8 cellular contexts compared by ENCODE assay signal in genomic region chr10:73625884-73626753, GRCh38. TPM values are rescaled to one million over a fixed set of nuclear protein-coding genes. Genes with fewer than 3 reads are reported as not detected.
DNase-seq lines count a peak whose midpoint lies in the region; ATAC-seq and TF ChIP-seq lines count a peak whose summit lies in the region.

No MANE protein-coding gene starts in this region.

- H2AFZ ChIP-seq in DND-41 (ENCODE audit: low read depth, low read length) (peak overlapping the region; percentile 93), fibroblast of lung (ENCODE audit: low read length) (peak overlapping the region; percentile 95)

- H3K4me3 ChIP-seq in DND-41 (ENCODE audit: low read depth in 1 of 2, low read length in 2 of 2), result peak overlapping the region; percentile 47 to 83
- peak overlapping the region; percentile 67 to 85 (median 84) for H3K4me3 ChIP-seq in Peyer's patch
- peak overlapping the region; percentile 79 to 95 (median 88) for H3K4me3 ChIP-seq in fibroblast of lung (replicated peaks in 1 of 4; ENCODE audit: control extremely low read depth in 1 of 4, insufficient read depth in 1 of 4, low read depth in 3 of 4, low read length in 4 of 4)

- H3K9ac ChIP-seq in DND-41 (ENCODE audit: low read depth, low read length) (peak overlapping the region; percentile 86), fibroblast of lung (ENCODE audit: insufficient read depth, low read length) (peak overlapping the region; percentile 86)

- no peaks in the 10 kb centered on the region for H3K27me3 ChIP-seq in DND-41 (ENCODE audit: insufficient read depth, low read length, poor library complexity)
- H3K27me3 ChIP-seq in Peyer's patch, result no peaks in the 10 kb centered on the region
- H3K27me3 ChIP-seq in fibroblast of lung (ENCODE audit: control insufficient read depth, insufficient read depth, low read length), result no peaks in the 10 kb centered on the region

- H3K36me3 Mint-ChIP-seq in activated T-helper 1 cell treated with anti-CD3 and anti-CD28 coated beads, Interleukin-12 subunit alpha, Interleukin-12 subunit beta, Interleukin-2, Interleukin-4 antibody, amounts not matched to agents 30 ng/mL and 10 ng/mL and 1 ng/mL, durations not matched to agents 14 hours and 24 hours and 36 hours (ENCODE audit: low read depth), result peaks cover 5% of the 10 kb centered on the region
- no peaks in the 10 kb centered on the region for H3K36me3 Mint-ChIP-seq in naive B cell
- peaks cover 8% of the 10 kb centered on the region for H3K36me3 Mint-ChIP-seq in stimulated activated effector memory CD8-positive, alpha-beta T cell treated with anti-CD3 and anti-CD28 coated beads, Interleukin-12 subunit alpha, Interleukin-12 subunit beta, amount 100 ng/mL, for 72 hours

- no peaks in the 10 kb centered on the region for H3K9me3 ChIP-seq in DND-41 (ENCODE audit: insufficient read depth, low read length, severe bottlenecking)
- no peaks in the 10 kb centered on the region for H3K9me3 ChIP-seq in KOPT-K1 (ENCODE audit: insufficient read depth, low read length, poor library complexity, severe bottlenecking)
- H3K9me3 ChIP-seq in Peyer's patch, result no peaks in the 10 kb centered on the region
- H3K9me3 ChIP-seq in fibroblast of lung (ENCODE audit: control insufficient read depth, insufficient read depth, low read depth, low read length), result no peaks in the 10 kb centered on the region

- H3K36me3 ChIP-seq in DND-41 (ENCODE audit: insufficient read depth, low read length) (0 out of 2 replicates have a peak, but pooled peaks cover 4% of the 10 kb centered on the region), KOPT-K1 (ENCODE audit: insufficient read depth, low read length) (no peaks in the 10 kb centered on the region), Peyer's patch (no peaks in the 10 kb centered on the region), fibroblast of lung (ENCODE audit: control insufficient read depth, insufficient read depth, low read length) (no peaks in the 10 kb centered on the region)

- peak overlapping the region; percentile 95 for H3K27ac Mint-ChIP-seq in activated T-helper 1 cell treated with anti-CD3 and anti-CD28 coated beads, Interleukin-12 subunit alpha, Interleukin-12 subunit beta, Interleukin-2, Interleukin-4 antibody, amounts not matched to agents 30 ng/mL and 10 ng/mL and 1 ng/mL, durations not matched to agents 14 hours and 24 hours and 36 hours
- peak overlapping the region; percentile 95 to 100 (median 98) for H3K27ac Mint-ChIP-seq in naive B cell
- peak overlapping the region; percentile 97 for H3K27ac Mint-ChIP-seq in stimulated activated effector memory CD8-positive, alpha-beta T cell treated with anti-CD3 and anti-CD28 coated beads, Interleukin-12 subunit alpha, Interleukin-12 subunit beta, amount 100 ng/mL, for 72 hours

- H3K27me3 Mint-ChIP-seq in activated T-helper 1 cell treated with anti-CD3 and anti-CD28 coated beads, Interleukin-12 subunit alpha, Interleukin-12 subunit beta, Interleukin-2, Interleukin-4 antibody, amounts not matched to agents 30 ng/mL and 10 ng/mL and 1 ng/mL, durations not matched to agents 14 hours and 24 hours and 36 hours (ENCODE audit: insufficient read depth), result no peaks in the 10 kb centered on the region
- H3K27me3 Mint-ChIP-seq in naive B cell, result no peaks in the 10 kb centered on the region

- peak; percentile 96 for ATAC-seq in DND-41 (ENCODE audit: insufficient read depth, low read depth)
- peak; percentile 95 for ATAC-seq in GM21825 (IDR thresholded peaks at IDR 0.05; ENCODE audit: unreplicated experiment)
- peak; percentile 96 to 97 for ATAC-seq in naive B cell (ENCODE audit: low read depth in 2 of 2)
- ATAC-seq in stimulated activated effector memory CD8-positive, alpha-beta T cell treated with anti-CD3 and anti-CD28 coated beads, Interleukin-12 subunit alpha, Interleukin-12 subunit beta, amount 100 ng/mL, for 72 hours, result peak; percentile 99

- no peaks in the 10 kb centered on the region for H3K9me3 Mint-ChIP-seq in activated T-helper 1 cell treated with anti-CD3 and anti-CD28 coated beads, Interleukin-12 subunit alpha, Interleukin-12 subunit beta, Interleukin-2, Interleukin-4 antibody, amounts not matched to agents 30 ng/mL and 10 ng/mL and 1 ng/mL, durations not matched to agents 14 hours and 24 hours and 36 hours
- H3K9me3 Mint-ChIP-seq in naive B cell, result no peaks in the 10 kb centered on the region
- no peaks in the 10 kb centered on the region for H3K9me3 Mint-ChIP-seq in stimulated activated effector memory CD8-positive, alpha-beta T cell treated with anti-CD3 and anti-CD28 coated beads, Interleukin-12 subunit alpha, Interleukin-12 subunit beta, amount 100 ng/mL, for 72 hours

- H3K4me1 ChIP-seq in DND-41 (ENCODE audit: insufficient read depth, low read length), result peaks cover 23% of the 10 kb centered on the region
- peaks cover 0 to 12% (median 2%) of the 10 kb centered on the region in 4 donors for H3K4me1 ChIP-seq in Peyer's patch
- H3K4me1 ChIP-seq in fibroblast of lung (ENCODE audit: control insufficient read depth, extremely low read depth, insufficient read depth, low read length), result peaks cover 6% of the 10 kb centered on the region

- peak overlapping the region; percentile 74 for H3K4me2 ChIP-seq in DND-41 (ENCODE audit: insufficient read depth, low read length)
- peak overlapping the region; percentile 88 for H3K4me2 ChIP-seq in fibroblast of lung (ENCODE audit: extremely low read depth, insufficient read depth, low read length)

- H3K27ac ChIP-seq in DND-41 (ENCODE audit: low read length) (peak overlapping the region; percentile 93), KOPT-K1 (ENCODE audit: low read depth, low read length, poor library complexity, severe bottlenecking) (peak overlapping the region; percentile 78), Peyer's patch (peak overlapping the region; percentile 61 to 85 (median 76)), fibroblast of lung (ENCODE audit: insufficient read depth, low read length) (peak overlapping the region; percentile 85)

- no peak for TF ChIP-seq CTCF in DND-41 (IDR thresholded peaks at IDR 0.05; ENCODE audit: borderline replicate concordance, extremely low read depth, low read length, poor library complexity, severe bottlenecking)
- TF ChIP-seq CTCF in Peyer's patch (IDR thresholded peaks at IDR 0.05), result no peak
- no peak for TF ChIP-seq CTCF in fibroblast of lung (conservative IDR thresholded peaks at IDR 0.05 in 1 of 2, IDR thresholded peaks at IDR 0.05 in 1 of 2; ENCODE audit: low read depth in 1 of 2, low read length in 2 of 2)

- H4K20me1 ChIP-seq in DND-41 (ENCODE audit: insufficient read depth, low read length) (no peaks in the 10 kb centered on the region), fibroblast of lung (ENCODE audit: control insufficient read depth, extremely low read depth, insufficient read depth, low read length) (no peaks in the 10 kb centered on the region)

- intact Hi-C loops in activated T-helper 1 cell treated with anti-CD3 and anti-CD28 coated beads, Interleukin-12 subunit alpha, Interleukin-12 subunit beta, Interleukin-2, Interleukin-4 antibody, amounts not matched to agents 30 ng/mL and 10 ng/mL and 1 ng/mL, durations not matched to agents 14 hours and 24 hours and 36 hours (cut with micrococcal nuclease), result loop anchor here (1.0 to 10.0 kb wide), 15 partner anchors 18 to 530 kb away; partner anchors contain the start of genes CFAP70, DNAJC9, ECD and FAM149B1

- peaks cover 17% of the 10 kb centered on the region for H3K4me1 Mint-ChIP-seq in activated T-helper 1 cell treated with anti-CD3 and anti-CD28 coated beads, Interleukin-12 subunit alpha, Interleukin-12 subunit beta, Interleukin-2, Interleukin-4 antibody, amounts not matched to agents 30 ng/mL and 10 ng/mL and 1 ng/mL, durations not matched to agents 14 hours and 24 hours and 36 hours (ENCODE audit: low read depth)
- H3K4me1 Mint-ChIP-seq in naive B cell, result peaks cover 8 to 28% (median 15%) of the 10 kb centered on the region in 3 donors
- peaks cover 16% of the 10 kb centered on the region for H3K4me1 Mint-ChIP-seq in stimulated activated effector memory CD8-positive, alpha-beta T cell treated with anti-CD3 and anti-CD28 coated beads, Interleukin-12 subunit alpha, Interleukin-12 subunit beta, amount 100 ng/mL, for 72 hours

- H3K79me2 ChIP-seq in DND-41 (ENCODE audit: insufficient read depth, low read length) (peaks cover 21% of the 10 kb centered on the region), fibroblast of lung (ENCODE audit: control insufficient read depth, insufficient read depth, low read length) (no peaks in the 10 kb centered on the region)

- TF ChIP-seq POLR2A in Peyer's patch (IDR thresholded peaks at IDR 0.05), result peak in 1 of 2 donors; percentile 62

- DNase-seq in DND-41 (peak; percentile 94), Peyer's patch (peak; percentile 92 to 98 (median 95)), fibroblast of lung (ENCODE audit: low read depth in 2 of 2) (peak; percentile 96 to 98), naive B cell (peak; percentile 89)
- DNase-seq in activated T-helper 1 cell treated with anti-CD3 and anti-CD28 coated beads, Interleukin-12 subunit alpha, Interleukin-12 subunit beta, Interleukin-2, Interleukin-4 antibody, amounts not matched to agents 30 ng/mL and 10 ng/mL and 1 ng/mL, durations not matched to agents 14 hours and 24 hours and 36 hours (ENCODE audit: low spot score), result peak; percentile 90
- DNase-seq in stimulated activated effector memory CD8-positive, alpha-beta T cell treated with anti-CD3 and anti-CD28 coated beads, Interleukin-12 subunit alpha, Interleukin-12 subunit beta, amount 100 ng/mL, for 72 hours (ENCODE audit: low spot score in 2 of 2), result peak; percentile 80 to 92

- peak overlapping the region; percentile 94 for H3K4me3 Mint-ChIP-seq in activated T-helper 1 cell treated with anti-CD3 and anti-CD28 coated beads, Interleukin-12 subunit alpha, Interleukin-12 subunit beta, Interleukin-2, Interleukin-4 antibody, amounts not matched to agents 30 ng/mL and 10 ng/mL and 1 ng/mL, durations not matched to agents 14 hours and 24 hours and 36 hours
- H3K4me3 Mint-ChIP-seq in naive B cell, result peak overlapping the region; percentile 94 to 100 (median 98)
- H3K4me3 Mint-ChIP-seq in stimulated activated effector memory CD8-positive, alpha-beta T cell treated with anti-CD3 and anti-CD28 coated beads, Interleukin-12 subunit alpha, Interleukin-12 subunit beta, amount 100 ng/mL, for 72 hours, result peak overlapping the region; percentile 84

RNA-seq across cellular contexts. Expression of gene MYOZ1, which starts 15.2 kb away (rescaled TPM):
- not detected for total RNA-seq in Peyer's patch
- total RNA-seq in activated T-helper 1 cell treated with anti-CD3 and anti-CD28 coated beads, Interleukin-12 subunit alpha, Interleukin-12 subunit beta, Interleukin-2, Interleukin-4 antibody, amounts not matched to agents 30 ng/mL and 10 ng/mL and 1 ng/mL, durations not matched to agents 14 hours and 24 hours and 36 hours, result not detected in 2 replicates
- 0.17 and 0.51 TPM in 2 replicates for total RNA-seq in fibroblast of lung
- 0.12 TPM in 1 of 2 replicates, not detected in the other for polyA plus RNA-seq in fibroblast of lung
- 0.16 TPM in 1 of 2 replicates, not detected in the other for polyA plus RNA-seq in fibroblast of lung (2012)
- polyA minus RNA-seq in fibroblast of lung (ENCODE audit: low replicate concordance), result not detected in 2 replicates
- polyA plus RNA-seq in naive B cell (ENCODE audit: low read depth in 6 of 6), result not detected

RNA-seq across cellular contexts. Expression of gene SYNPO2L, which starts 29.7 kb away (rescaled TPM):
- total RNA-seq in Peyer's patch (not detected), fibroblast of lung (under 0.01 TPM in 1 of 2 replicates, not detected in the other)
- 0.03 TPM in 1 of 2 replicates, not detected in the other for total RNA-seq in activated T-helper 1 cell treated with anti-CD3 and anti-CD28 coated beads, Interleukin-12 subunit alpha, Interleukin-12 subunit beta, Interleukin-2, Interleukin-4 antibody, amounts not matched to agents 30 ng/mL and 10 ng/mL and 1 ng/mL, durations not matched to agents 14 hours and 24 hours and 36 hours
- polyA plus RNA-seq in fibroblast of lung (0.11 and 0.27 TPM in 2 replicates), naive B cell (ENCODE audit: low read depth in 6 of 6) (not detected)
- 0.33 and 0.79 TPM in 2 replicates for polyA plus RNA-seq in fibroblast of lung (2012)
- polyA minus RNA-seq in fibroblast of lung (ENCODE audit: low replicate concordance), result 0.15 and 2.1 TPM in 2 replicates

RNA-seq across cellular contexts. Expression of gene USP54, which starts 35.0 kb away (rescaled TPM):
- total RNA-seq in Peyer's patch (10 to 100 TPM; 41.0 to 65.1 (median 50.5) TPM), fibroblast of lung (6.4 and 9.9 TPM in 2 replicates)
- total RNA-seq in activated T-helper 1 cell treated with anti-CD3 and anti-CD28 coated beads, Interleukin-12 subunit alpha, Interleukin-12 subunit beta, Interleukin-2, Interleukin-4 antibody, amounts not matched to agents 30 ng/mL and 10 ng/mL and 1 ng/mL, durations not matched to agents 14 hours and 24 hours and 36 hours, result 8.6 and 9.7 TPM in 2 replicates
- polyA plus RNA-seq in fibroblast of lung (7.8 and 9.5 TPM in 2 replicates), naive B cell (ENCODE audit: low read depth in 6 of 6) (1 to 10 TPM in 2 of 6 donors, under 1 TPM in 3, not detected in 1; 0.90 to 2.3 (median 1.00) TPM)
- polyA plus RNA-seq in fibroblast of lung (2012), result 3.2 and 4.1 TPM in 2 replicates
- polyA minus RNA-seq in fibroblast of lung (ENCODE audit: low replicate concordance), result 12.2 and 15.1 TPM in 2 replicates

Comparison
In these comparisons a context has a peak if more than half of its experiments do, and no peak if none do; other contexts are left out.
1. Peak in every context shown above with its lines: DNase-seq, ATAC-seq, H3K4me3 ChIP-seq and H3K27ac ChIP-seq.